ENCODE assay signal across 30 cellular contexts in the genomic region with DNA sequence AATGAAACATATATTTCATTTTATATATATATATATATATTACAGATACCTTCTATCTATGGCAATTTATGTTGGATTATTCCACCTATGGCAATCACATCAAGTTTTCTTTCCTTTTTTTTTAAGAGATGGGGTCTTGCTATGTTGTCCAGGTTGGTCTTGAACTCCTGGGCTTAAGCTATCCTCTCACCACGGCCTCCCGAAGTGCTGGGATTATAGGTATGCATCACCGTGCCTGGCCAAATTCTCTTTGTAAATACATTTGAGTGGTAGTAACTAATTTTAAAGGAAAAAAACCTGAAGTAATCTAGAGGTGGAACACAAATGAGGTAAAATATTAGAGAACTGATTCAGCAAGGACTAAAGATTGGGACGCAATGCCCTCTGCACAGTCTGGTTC.
"Had no signal": no experiment of that assay in that cellular context is flagged by ENCODE, and none has a peak within 500 bp of the region (broad histone marks: within the 10 kb centered on the region; RNA-seq: fewer than 3 reads in every experiment).

No MANE protein-coding gene starts in this region.

- H3K4me3 Mint-ChIP-seq: activated CD8-positive, alpha-beta T cell treated with anti-CD3 and anti-CD28 coated beads for 36 hours; activated naive CD4-positive, alpha-beta T cell treated with anti-CD3 and anti-CD28 coated beads, Interleukin-2, amount 10 ng/mL, durations not matched to agents 7 days and 5 days; activated naive CD8-positive, alpha-beta T cell treated with anti-CD3 and anti-CD28 coated beads, Interleukin-2, amount 10 ng/mL, durations not matched to agents 7 days and 5 days; activated T-cell treated with anti-CD3 and anti-CD28 coated beads, Interleukin-2, amount 50 U/mL, for 72 hours; central memory CD8-positive, alpha-beta T cell; dendritic cell treated with granulocyte-macrophage colony-stimulating factor and Interleukin-4, amounts not matched to agents 40 ng/mL and 50 ng/mL, for 4 days; endodermal cell had no signal

- H3K9me3 Mint-ChIP-seq: activated CD8-positive, alpha-beta T cell treated with anti-CD3 and anti-CD28 coated beads for 36 hours; activated naive CD4-positive, alpha-beta T cell treated with anti-CD3 and anti-CD28 coated beads, Interleukin-2, amount 10 ng/mL, durations not matched to agents 7 days and 5 days; activated naive CD4-positive, alpha-beta T cell treated with anti-CD3 and anti-CD28 coated beads, Interleukin-2, amount 50 U/mL, for 72 hours; activated naive CD8-positive, alpha-beta T cell treated with anti-CD3 and anti-CD28 coated beads, Interleukin-2, amount 10 ng/mL, durations not matched to agents 7 days and 5 days; activated T-cell treated with anti-CD3 and anti-CD28 coated beads, Interleukin-2, amount 50 U/mL, for 72 hours; central memory CD8-positive, alpha-beta T cell; dendritic cell treated with granulocyte-macrophage colony-stimulating factor and Interleukin-4, amounts not matched to agents 40 ng/mL and 50 ng/mL, for 4 days; endodermal cell had no signal

- H3K4me3 ChIP-seq: coronary artery, dorsolateral prefrontal cortex, heart left ventricle had no signal

- H3K4me1 Mint-ChIP-seq: activated naive CD4-positive, alpha-beta T cell treated with anti-CD3 and anti-CD28 coated beads, Interleukin-2, amount 10 ng/mL, durations not matched to agents 7 days and 5 days; activated naive CD8-positive, alpha-beta T cell treated with anti-CD3 and anti-CD28 coated beads, Interleukin-2, amount 10 ng/mL, durations not matched to agents 7 days and 5 days; endodermal cell had no signal

- FAIRE-seq: astrocyte, bronchial epithelial cell, frontal cortex had no signal

- H3K27me3 ChIP-seq: brain microvascular endothelial cell, dorsolateral prefrontal cortex, heart left ventricle had no signal

- H3K27ac Mint-ChIP-seq: activated naive CD4-positive, alpha-beta T cell treated with anti-CD3 and anti-CD28 coated beads, Interleukin-2, amount 10 ng/mL, durations not matched to agents 7 days and 5 days; activated naive CD4-positive, alpha-beta T cell treated with anti-CD3 and anti-CD28 coated beads, Interleukin-2, amount 50 U/mL, for 72 hours; activated naive CD8-positive, alpha-beta T cell treated with anti-CD3 and anti-CD28 coated beads, Interleukin-2, amount 10 ng/mL, durations not matched to agents 7 days and 5 days; activated T-cell treated with anti-CD3 and anti-CD28 coated beads, Interleukin-2, amount 50 U/mL, for 72 hours; dendritic cell treated with granulocyte-macrophage colony-stimulating factor and Interleukin-4, amounts not matched to agents 40 ng/mL and 50 ng/mL, for 4 days; endodermal cell had no signal

- H3K27me3 Mint-ChIP-seq: activated CD8-positive, alpha-beta T cell treated with anti-CD3 and anti-CD28 coated beads for 36 hours; activated naive CD4-positive, alpha-beta T cell treated with anti-CD3 and anti-CD28 coated beads, Interleukin-2, amount 10 ng/mL, durations not matched to agents 7 days and 5 days; activated naive CD8-positive, alpha-beta T cell treated with anti-CD3 and anti-CD28 coated beads, Interleukin-2, amount 10 ng/mL, durations not matched to agents 7 days and 5 days; central memory CD8-positive, alpha-beta T cell; dendritic cell treated with granulocyte-macrophage colony-stimulating factor and Interleukin-4, amounts not matched to agents 40 ng/mL and 50 ng/mL, for 4 days had no signal

- DNase-seq: activated CD4-positive, alpha-beta T cell treated with anti-CD3 and anti-CD28 coated beads for 4 hours; activated CD4-positive, alpha-beta T cell treated with anti-CD3 and anti-CD28 coated beads, Interleukin-2, amount 50 U/mL, for 1 hour; activated CD4-positive, alpha-beta T cell treated with anti-CD3 and anti-CD28 coated beads, Interleukin-2, amount 50 U/mL, for 48 hours; activated CD4-positive, CD25-positive, alpha-beta regulatory T cell; activated CD4-positive, CD25-positive, alpha-beta regulatory T cell treated with anti-CD3 and anti-CD28 coated beads, Interleukin-2, amount 50 U/mL, for 72 hours; activated CD8-positive, alpha-beta memory T cell treated with anti-CD3 and anti-CD28 coated beads for 24 hours; activated CD8-positive, alpha-beta T cell treated with anti-CD3 and anti-CD28 coated beads for 36 hours; activated gamma-delta T cell; activated naive CD4-positive, alpha-beta T cell; activated naive CD4-positive, alpha-beta T cell treated with anti-CD3 and anti-CD28 coated beads, Interleukin-2, amount 10 ng/mL, durations not matched to agents 7 days and 5 days; activated naive CD8-positive, alpha-beta T cell treated with anti-CD3 and anti-CD28 coated beads, Interleukin-2, amount 10 ng/mL, durations not matched to agents 7 days and 5 days; activated T-cell treated with anti-CD3 and anti-CD28 coated beads, Interleukin-2, amount 50 U/mL, for 1 hour; activated T-cell treated with anti-CD3 and anti-CD28 coated beads, Interleukin-2, amount 50 U/mL, for 72 hours; brain microvascular endothelial cell; effector memory CD4-positive, alpha-beta T cell; endodermal cell; foreskin fibroblast; glutamatergic neuron; T-helper 1 cell; T-helper 2 cell had no signal

- H3K9me3 ChIP-seq: heart left ventricle had no signal

- H3K27ac ChIP-seq: brain microvascular endothelial cell, coronary artery, heart left ventricle had no signal

- ATAC-seq: activated CD8-positive, alpha-beta T cell treated with anti-CD3 and anti-CD28 coated beads for 36 hours; activated naive CD4-positive, alpha-beta T cell treated with anti-CD3 and anti-CD28 coated beads, Interleukin-2, amount 50 U/mL, for 72 hours; activated T-cell treated with anti-CD3 and anti-CD28 coated beads, Interleukin-2, amount 50 U/mL, for 72 hours; esophagus mucosa had no signal
